In the genomic region with DNA sequence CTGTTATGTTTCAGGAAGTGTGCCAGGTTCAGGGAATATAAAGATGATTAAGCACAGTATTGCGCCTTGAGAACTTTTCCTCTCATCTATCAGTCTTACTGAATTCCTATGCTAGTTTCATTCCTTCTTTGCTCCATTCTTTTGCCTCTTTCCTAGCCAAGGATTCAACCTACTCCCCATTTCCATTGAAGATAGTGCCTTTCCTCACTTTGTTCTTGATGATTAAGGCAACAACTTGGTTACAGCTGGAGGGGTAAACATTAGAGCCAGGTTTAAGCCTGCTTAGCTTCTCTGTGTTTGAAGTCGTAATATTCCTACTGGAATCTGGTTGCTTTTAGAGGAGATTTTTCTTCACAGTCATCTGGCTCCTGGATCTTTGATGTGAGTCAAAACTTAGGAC, we compare ENCODE assay signal across 1 cellular context.
TF ChIP-seq lines count a peak whose summit lies in the region.

No MANE protein-coding gene starts in this region.

TF ChIP-seq in WTC11, 78 proteins besides CTCF, POLR2A, EP300 and RAD21 (continued from another document):
- TF ChIP-seq, protein P1, sequence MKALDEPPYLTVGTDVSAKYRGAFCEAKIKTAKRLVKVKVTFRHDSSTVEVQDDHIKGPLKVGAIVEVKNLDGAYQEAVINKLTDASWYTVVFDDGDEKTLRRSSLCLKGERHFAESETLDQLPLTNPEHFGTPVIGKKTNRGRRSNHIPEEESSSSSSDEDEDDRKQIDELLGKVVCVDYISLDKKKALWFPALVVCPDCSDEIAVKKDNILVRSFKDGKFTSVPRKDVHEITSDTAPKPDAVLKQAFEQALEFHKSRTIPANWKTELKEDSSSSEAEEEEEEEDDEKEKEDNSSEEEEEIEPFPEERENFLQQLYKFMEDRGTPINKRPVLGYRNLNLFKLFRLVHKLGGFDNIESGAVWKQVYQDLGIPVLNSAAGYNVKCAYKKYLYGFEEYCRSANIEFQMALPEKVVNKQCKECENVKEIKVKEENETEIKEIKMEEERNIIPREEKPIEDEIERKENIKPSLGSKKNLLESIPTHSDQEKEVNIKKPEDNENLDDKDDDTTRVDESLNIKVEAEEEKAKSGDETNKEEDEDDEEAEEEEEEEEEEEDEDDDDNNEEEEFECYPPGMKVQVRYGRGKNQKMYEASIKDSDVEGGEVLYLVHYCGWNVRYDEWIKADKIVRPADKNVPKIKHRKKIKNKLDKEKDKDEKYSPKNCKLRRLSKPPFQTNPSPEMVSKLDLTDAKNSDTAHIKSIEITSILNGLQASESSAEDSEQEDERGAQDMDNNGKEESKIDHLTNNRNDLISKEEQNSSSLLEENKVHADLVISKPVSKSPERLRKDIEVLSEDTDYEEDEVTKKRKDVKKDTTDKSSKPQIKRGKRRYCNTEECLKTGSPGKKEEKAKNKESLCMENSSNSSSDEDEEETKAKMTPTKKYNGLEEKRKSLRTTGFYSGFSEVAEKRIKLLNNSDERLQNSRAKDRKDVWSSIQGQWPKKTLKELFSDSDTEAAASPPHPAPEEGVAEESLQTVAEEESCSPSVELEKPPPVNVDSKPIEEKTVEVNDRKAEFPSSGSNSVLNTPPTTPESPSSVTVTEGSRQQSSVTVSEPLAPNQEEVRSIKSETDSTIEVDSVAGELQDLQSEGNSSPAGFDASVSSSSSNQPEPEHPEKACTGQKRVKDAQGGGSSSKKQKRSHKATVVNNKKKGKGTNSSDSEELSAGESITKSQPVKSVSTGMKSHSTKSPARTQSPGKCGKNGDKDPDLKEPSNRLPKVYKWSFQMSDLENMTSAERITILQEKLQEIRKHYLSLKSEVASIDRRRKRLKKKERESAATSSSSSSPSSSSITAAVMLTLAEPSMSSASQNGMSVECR (CRISPR knock-in tag; IDR thresholded peaks at IDR 0.05; ENCODE audit: borderline replicate concordance), result no peak
- TF ChIP-seq SMAD3 (CRISPR knock-in tag; IDR thresholded peaks at IDR 0.05; ENCODE audit: borderline replicate concordance) (no peak), NFATC4 (CRISPR knock-in tag; IDR thresholded peaks at IDR 0.05) (no peak), ZNF219 (CRISPR knock-in tag; IDR thresholded peaks at IDR 0.05; ENCODE audit: borderline replicate concordance) (no peak), MYBL2 (CRISPR knock-in tag; IDR thresholded peaks at IDR 0.05) (no peak), OVOL2 (CRISPR knock-in tag; IDR thresholded peaks at IDR 0.05; ENCODE audit: borderline replicate concordance) (no peak), ZBTB21 (CRISPR knock-in tag; IDR thresholded peaks at IDR 0.05; ENCODE audit: borderline replicate concordance) (no peak)
- TF ChIP-seq, protein P2, sequence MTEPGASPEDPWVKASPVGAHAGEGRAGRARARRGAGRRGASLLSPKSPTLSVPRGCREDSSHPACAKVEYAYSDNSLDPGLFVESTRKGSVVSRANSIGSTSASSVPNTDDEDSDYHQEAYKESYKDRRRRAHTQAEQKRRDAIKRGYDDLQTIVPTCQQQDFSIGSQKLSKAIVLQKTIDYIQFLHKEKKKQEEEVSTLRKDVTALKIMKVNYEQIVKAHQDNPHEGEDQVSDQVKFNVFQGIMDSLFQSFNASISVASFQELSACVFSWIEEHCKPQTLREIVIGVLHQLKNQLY (CRISPR knock-in tag; IDR thresholded peaks at IDR 0.05), result no peak
- TF ChIP-seq, protein P3, sequence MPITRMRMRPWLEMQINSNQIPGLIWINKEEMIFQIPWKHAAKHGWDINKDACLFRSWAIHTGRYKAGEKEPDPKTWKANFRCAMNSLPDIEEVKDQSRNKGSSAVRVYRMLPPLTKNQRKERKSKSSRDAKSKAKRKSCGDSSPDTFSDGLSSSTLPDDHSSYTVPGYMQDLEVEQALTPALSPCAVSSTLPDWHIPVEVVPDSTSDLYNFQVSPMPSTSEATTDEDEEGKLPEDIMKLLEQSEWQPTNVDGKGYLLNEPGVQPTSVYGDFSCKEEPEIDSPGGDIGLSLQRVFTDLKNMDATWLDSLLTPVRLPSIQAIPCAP (CRISPR knock-in tag; IDR thresholded peaks at IDR 0.05), result no peak
- TF ChIP-seq, protein P4, sequence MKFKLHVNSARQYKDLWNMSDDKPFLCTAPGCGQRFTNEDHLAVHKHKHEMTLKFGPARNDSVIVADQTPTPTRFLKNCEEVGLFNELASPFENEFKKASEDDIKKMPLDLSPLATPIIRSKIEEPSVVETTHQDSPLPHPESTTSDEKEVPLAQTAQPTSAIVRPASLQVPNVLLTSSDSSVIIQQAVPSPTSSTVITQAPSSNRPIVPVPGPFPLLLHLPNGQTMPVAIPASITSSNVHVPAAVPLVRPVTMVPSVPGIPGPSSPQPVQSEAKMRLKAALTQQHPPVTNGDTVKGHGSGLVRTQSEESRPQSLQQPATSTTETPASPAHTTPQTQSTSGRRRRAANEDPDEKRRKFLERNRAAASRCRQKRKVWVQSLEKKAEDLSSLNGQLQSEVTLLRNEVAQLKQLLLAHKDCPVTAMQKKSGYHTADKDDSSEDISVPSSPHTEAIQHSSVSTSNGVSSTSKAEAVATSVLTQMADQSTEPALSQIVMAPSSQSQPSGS (CRISPR knock-in tag; IDR thresholded peaks at IDR 0.05; ENCODE audit: borderline replicate concordance, low read depth), result no peak
